ENCODE assay signal across 1 cellular context in the genomic region with DNA sequence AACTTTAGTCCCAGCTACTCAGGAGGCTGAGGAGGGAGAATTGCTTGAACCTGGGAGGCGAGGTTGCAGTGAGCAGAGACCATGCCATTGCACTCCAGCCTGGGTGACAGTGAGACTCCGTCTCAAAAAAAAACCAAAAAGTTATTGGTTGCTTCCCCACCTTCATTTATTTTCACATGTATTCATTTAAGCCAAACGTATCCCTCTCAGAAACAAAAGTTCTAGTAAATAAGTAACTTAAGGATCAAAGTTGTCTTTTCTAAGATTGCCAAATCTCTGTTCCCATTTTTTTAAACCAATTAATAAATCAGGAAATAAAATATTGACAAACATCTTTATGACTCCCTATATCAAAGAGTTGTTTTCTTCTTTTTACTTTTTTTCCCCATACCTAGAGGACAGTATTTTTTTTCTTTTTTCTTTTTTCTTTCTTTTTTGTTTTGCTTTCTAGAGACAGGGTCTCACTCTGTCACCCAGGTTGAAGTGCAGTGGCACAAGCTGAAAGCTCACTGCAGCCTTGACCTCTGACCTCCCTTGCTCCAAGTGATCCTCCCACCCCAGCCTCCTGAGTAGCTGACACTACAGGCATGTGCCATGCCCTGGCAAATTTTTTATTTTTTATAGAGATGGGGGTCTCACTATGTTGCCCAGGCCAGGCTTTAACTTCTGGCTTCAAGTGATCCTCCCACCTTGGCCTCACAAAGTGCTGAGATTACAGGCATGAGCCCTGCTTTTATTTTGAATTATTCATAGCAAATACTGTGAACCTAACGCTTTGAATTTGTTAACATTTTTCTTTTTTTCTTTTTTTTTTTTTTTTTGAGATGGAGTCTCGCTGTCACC.
A peak's percentile ranks its signal among the peaks of the same experiment; 100 is the strongest.
TF ChIP-seq lines count a peak whose summit lies in the region.

No MANE protein-coding gene starts in this region.

TF ChIP-seq in HepG2, 621 proteins besides CTCF, POLR2A, EP300 and RAD21 (continued from another document):
- TF ChIP-seq, protein P1, sequence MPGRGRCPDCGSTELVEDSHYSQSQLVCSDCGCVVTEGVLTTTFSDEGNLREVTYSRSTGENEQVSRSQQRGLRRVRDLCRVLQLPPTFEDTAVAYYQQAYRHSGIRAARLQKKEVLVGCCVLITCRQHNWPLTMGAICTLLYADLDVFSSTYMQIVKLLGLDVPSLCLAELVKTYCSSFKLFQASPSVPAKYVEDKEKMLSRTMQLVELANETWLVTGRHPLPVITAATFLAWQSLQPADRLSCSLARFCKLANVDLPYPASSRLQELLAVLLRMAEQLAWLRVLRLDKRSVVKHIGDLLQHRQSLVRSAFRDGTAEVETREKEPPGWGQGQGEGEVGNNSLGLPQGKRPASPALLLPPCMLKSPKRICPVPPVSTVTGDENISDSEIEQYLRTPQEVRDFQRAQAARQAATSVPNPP (CRISPR knock-in tag; IDR thresholded peaks at IDR 0.05) = no peak
- TF ChIP-seq NCOR1 (IDR thresholded peaks at IDR 0.05; ENCODE audit: borderline replicate concordance, low read length) (peak; percentile 66), THAP9 (CRISPR knock-in tag; IDR thresholded peaks at IDR 0.05; ENCODE audit: borderline replicate concordance) (no peak), MAFG (CRISPR knock-in tag; IDR thresholded peaks at IDR 0.05) (no peak), KDM3A (CRISPR knock-in tag; IDR thresholded peaks at IDR 0.05; ENCODE audit: low read depth) (no peak), ZMYM3 (CRISPR knock-in tag; IDR thresholded peaks at IDR 0.05) (0 out of 2 replicates have a peak, but pooled peaks have one; percentile 10), PITX1 (CRISPR knock-in tag; IDR thresholded peaks at IDR 0.05) (no peak), ZC3H13 (CRISPR knock-in tag; IDR thresholded peaks at IDR 0.05) (no peak), ZNF354B (CRISPR knock-in tag; IDR thresholded peaks at IDR 0.05) (no peak), ZFP37 (CRISPR knock-in tag; IDR thresholded peaks at IDR 0.05; ENCODE audit: borderline replicate concordance) (no peak), FOXK1 (CRISPR knock-in tag; IDR thresholded peaks at IDR 0.05; ENCODE audit: borderline replicate concordance, low read depth) (no peak), HNF4A (CRISPR knock-in tag; IDR thresholded peaks at IDR 0.05) (peak; percentile 76), ZNF772 (CRISPR knock-in tag; IDR thresholded peaks at IDR 0.05) (no peak), ZNF207 (IDR thresholded peaks at IDR 0.05; ENCODE audit: borderline replicate concordance) (no peak), RBAK (CRISPR knock-in tag; IDR thresholded peaks at IDR 0.05) (no peak), NR2F1 (CRISPR knock-in tag; IDR thresholded peaks at IDR 0.05) (peak; percentile 65 to 84; a peak in 3 of 4 replicates), MTA3 (CRISPR knock-in tag; IDR thresholded peaks at IDR 0.05) (no peak), HNF4G (IDR thresholded peaks at IDR 0.05; ENCODE audit: borderline replicate concordance, low read depth, low read length) (peak; percentile 46; the same call in 1 of the 2 replicates), HNF4G (CRISPR knock-in tag; IDR thresholded peaks at IDR 0.05; ENCODE audit: borderline replicate concordance, low read depth) (no peak), ZNF124 (CRISPR knock-in tag; IDR thresholded peaks at IDR 0.05) (no peak), PCBP2 (optimal IDR thresholded peaks at IDR 0.05; ENCODE audit: low read depth, low read length, poor library complexity, severe bottlenecking) (no peak), ZNF614 (CRISPR knock-in tag; IDR thresholded peaks at IDR 0.05; ENCODE audit: borderline replicate concordance) (no peak), BRCA1 (CRISPR knock-in tag; IDR thresholded peaks at IDR 0.05) (no peak), ZNF263 (CRISPR knock-in tag; IDR thresholded peaks at IDR 0.05) (0 out of 2 replicates have a peak, but pooled peaks have one; percentile 23), ZNF224 (CRISPR knock-in tag; IDR thresholded peaks at IDR 0.05) (no peak), KDM6A (CRISPR knock-in tag; IDR thresholded peaks at IDR 0.05; ENCODE audit: low read depth) (no peak), BHLHE40 (IDR thresholded peaks at IDR 0.05; ENCODE audit: low read length) (no peak), NR2F6 (IDR thresholded peaks at IDR 0.05) (peak; percentile 93), NR2F6 (CRISPR knock-in tag; IDR thresholded peaks at IDR 0.05) (peak; percentile 95), BCL6 (CRISPR knock-in tag; IDR thresholded peaks at IDR 0.05) (peak; percentile 89), ZNF768 (CRISPR knock-in tag; IDR thresholded peaks at IDR 0.05) (no peak), NONO (IDR thresholded peaks at IDR 0.05) (no peak), NONO (CRISPR knock-in tag; conservative IDR thresholded peaks at IDR 0.05) (0 out of 2 replicates have a peak, but pooled peaks have one; percentile 13), ZNF83 (CRISPR knock-in tag; IDR thresholded peaks at IDR 0.05; ENCODE audit: borderline replicate concordance) (no peak), ZFP36L2 (CRISPR knock-in tag; IDR thresholded peaks at IDR 0.05) (no peak)
- TF ChIP-seq, protein P2, sequence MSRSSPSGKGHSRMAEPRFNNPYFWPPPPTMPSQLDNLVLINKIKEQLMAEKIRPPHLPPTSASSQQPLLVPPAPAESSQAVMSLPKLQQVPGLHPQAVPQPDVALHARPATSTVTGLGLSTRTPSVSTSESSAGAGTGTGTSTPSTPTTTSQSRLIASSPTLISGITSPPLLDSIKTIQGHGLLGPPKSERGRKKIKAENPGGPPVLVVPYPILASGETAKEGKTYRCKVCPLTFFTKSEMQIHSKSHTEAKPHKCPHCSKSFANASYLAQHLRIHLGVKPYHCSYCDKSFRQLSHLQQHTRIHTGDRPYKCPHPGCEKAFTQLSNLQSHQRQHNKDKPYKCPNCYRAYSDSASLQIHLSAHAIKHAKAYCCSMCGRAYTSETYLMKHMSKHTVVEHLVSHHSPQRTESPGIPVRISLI (CRISPR knock-in tag; IDR thresholded peaks at IDR 0.05; ENCODE audit: borderline replicate concordance) = 0 out of 2 replicates have a peak, but pooled peaks have one; percentile 42
- TF ChIP-seq, protein P3, sequence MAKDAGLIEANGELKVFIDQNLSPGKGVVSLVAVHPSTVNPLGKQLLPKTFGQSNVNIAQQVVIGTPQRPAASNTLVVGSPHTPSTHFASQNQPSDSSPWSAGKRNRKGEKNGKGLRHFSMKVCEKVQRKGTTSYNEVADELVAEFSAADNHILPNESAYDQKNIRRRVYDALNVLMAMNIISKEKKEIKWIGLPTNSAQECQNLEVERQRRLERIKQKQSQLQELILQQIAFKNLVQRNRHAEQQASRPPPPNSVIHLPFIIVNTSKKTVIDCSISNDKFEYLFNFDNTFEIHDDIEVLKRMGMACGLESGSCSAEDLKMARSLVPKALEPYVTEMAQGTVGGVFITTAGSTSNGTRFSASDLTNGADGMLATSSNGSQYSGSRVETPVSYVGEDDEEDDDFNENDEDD (CRISPR knock-in tag; IDR thresholded peaks at IDR 0.05; ENCODE audit: borderline replicate concordance) = no peak
- TF ChIP-seq, protein P4, sequence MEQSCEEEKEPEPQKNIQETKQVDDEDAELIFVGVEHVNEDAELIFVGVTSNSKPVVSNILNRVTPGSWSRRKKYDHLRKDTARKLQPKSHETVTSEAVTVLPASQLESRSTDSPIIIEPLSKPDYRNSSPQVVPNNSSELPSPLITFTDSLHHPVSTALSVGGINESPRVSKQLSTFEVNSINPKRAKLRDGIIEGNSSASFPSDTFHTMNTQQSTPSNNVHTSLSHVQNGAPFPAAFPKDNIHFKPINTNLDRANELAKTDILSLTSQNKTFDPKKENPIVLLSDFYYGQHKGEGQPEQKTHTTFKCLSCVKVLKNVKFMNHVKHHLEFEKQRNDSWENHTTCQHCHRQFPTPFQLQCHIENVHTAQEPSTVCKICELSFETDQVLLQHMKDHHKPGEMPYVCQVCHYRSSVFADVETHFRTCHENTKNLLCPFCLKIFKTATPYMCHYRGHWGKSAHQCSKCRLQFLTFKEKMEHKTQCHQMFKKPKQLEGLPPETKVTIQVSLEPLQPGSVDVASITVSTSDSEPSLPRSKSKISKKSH (CRISPR knock-in tag; IDR thresholded peaks at IDR 0.05; ENCODE audit: borderline replicate concordance) = no peak
- TF ChIP-seq, protein P5, sequence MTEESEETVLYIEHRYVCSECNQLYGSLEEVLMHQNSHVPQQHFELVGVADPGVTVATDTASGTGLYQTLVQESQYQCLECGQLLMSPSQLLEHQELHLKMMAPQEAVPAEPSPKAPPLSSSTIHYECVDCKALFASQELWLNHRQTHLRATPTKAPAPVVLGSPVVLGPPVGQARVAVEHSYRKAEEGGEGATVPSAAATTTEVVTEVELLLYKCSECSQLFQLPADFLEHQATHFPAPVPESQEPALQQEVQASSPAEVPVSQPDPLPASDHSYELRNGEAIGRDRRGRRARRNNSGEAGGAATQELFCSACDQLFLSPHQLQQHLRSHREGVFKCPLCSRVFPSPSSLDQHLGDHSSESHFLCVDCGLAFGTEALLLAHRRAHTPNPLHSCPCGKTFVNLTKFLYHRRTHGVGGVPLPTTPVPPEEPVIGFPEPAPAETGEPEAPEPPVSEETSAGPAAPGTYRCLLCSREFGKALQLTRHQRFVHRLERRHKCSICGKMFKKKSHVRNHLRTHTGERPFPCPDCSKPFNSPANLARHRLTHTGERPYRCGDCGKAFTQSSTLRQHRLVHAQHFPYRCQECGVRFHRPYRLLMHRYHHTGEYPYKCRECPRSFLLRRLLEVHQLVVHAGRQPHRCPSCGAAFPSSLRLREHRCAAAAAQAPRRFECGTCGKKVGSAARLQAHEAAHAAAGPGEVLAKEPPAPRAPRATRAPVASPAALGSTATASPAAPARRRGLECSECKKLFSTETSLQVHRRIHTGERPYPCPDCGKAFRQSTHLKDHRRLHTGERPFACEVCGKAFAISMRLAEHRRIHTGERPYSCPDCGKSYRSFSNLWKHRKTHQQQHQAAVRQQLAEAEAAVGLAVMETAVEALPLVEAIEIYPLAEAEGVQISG (CRISPR knock-in tag; IDR thresholded peaks at IDR 0.05) = no peak
- TF ChIP-seq, protein P6, sequence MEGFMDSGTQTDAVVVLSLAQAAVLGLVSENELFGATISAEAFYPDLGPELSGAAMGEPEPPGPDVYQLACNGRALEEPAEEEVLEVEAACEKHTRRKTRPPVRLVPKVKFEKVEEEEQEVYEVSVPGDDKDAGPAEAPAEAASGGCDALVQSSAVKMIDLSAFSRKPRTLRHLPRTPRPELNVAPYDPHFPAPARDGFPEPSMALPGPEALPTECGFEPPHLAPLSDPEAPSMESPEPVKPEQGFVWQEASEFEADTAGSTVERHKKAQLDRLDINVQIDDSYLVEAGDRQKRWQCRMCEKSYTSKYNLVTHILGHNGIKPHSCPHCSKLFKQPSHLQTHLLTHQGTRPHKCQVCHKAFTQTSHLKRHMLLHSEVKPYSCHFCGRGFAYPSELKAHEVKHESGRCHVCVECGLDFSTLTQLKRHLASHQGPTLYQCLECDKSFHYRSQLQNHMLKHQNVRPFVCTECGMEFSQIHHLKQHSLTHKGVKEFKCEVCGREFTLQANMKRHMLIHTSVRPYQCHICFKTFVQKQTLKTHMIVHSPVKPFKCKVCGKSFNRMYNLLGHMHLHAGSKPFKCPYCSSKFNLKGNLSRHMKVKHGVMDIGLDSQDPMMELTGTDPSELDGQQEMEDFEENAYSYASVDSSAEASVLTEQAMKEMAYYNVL (CRISPR knock-in tag; IDR thresholded peaks at IDR 0.05; ENCODE audit: borderline replicate concordance) = 0 out of 2 replicates have a peak, but pooled peaks have one; percentile 21
